In the genomic region with DNA sequence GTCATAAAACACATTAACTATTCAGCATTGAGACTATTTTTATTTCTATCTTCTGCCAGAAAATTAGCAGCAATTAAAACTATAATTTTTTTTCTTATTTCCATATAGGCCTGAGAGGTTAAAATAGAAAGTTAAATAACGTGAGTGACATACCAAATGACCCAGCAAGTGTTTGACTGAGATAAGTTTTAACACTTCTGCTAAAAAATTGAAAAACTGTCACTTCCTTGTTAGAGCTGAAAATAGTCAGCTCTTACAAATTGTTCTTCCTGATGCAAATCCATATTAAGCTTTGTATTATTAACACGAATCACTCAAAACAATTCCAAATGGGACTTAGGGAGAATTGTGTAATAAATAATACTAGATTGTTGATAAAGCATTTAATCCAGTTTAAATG, we compare ENCODE assay signal across 17 cellular contexts. TPM values are rescaled to one million over a fixed set of nuclear protein-coding genes. Genes with fewer than 3 reads are reported as not detected.
"Had no signal": no experiment of that assay in that cellular context is flagged by ENCODE, and none has a peak within 500 bp of the region (broad histone marks: within the 10 kb centered on the region; RNA-seq: fewer than 3 reads in every experiment).

No MANE protein-coding gene starts in this region.

- H3K36me3 ChIP-seq: heart left ventricle, left lung, suprapubic skin had no signal

- H3K27ac ChIP-seq: dorsolateral prefrontal cortex, left lung, suprapubic skin had no signal

- H3K27me3 ChIP-seq: heart left ventricle, left lung, suprapubic skin had no signal

- H3K4me1 ChIP-seq: suprapubic skin had no signal

- H3K4me3 ChIP-seq: dorsolateral prefrontal cortex, heart left ventricle, left lung, suprapubic skin had no signal

- FAIRE-seq: frontal cortex, TTC549 had no signal

- H3K9me3 ChIP-seq: heart left ventricle, left lung, suprapubic skin had no signal

- DNase-seq: activated CD4-positive, alpha-beta T cell treated with anti-CD3 and anti-CD28 coated beads, Interleukin-2, amount 50 U/mL, for 4 hours; activated effector memory CD4-positive, alpha-beta T cell treated with Interleukin-2 at 50 U/mL for 16 hours; activated naive CD8-positive, alpha-beta T cell treated with anti-CD3 and anti-CD28 coated beads for 36 hours; activated T-cell treated with anti-CD3 and anti-CD28 coated beads, Interleukin-2, amount 50 U/mL, for 24 hours; dorsolateral prefrontal cortex; heart left ventricle; islet precursor cell; left lung; stimulated activated CD4-positive, alpha-beta T cell treated with anti-CD3 and anti-CD28 coated beads, Interleukin-4, amount 100 ng/mL, for 1 hour; stimulated activated CD8-positive, alpha-beta memory T cell treated with anti-CD3 and anti-CD28 coated beads, Interleukin-4, amount 100 ng/mL, for 48 hours; stimulated activated naive CD8-positive, alpha-beta T cell treated with anti-CD3 and anti-CD28 coated beads, Interleukin-15, Interleukin-2, amounts not matched to agents 100 U/mL and 50 U/mL, for 24 hours; T-helper 17 cell had no signal

- ATAC-seq: activated CD4-positive, CD25-positive, alpha-beta regulatory T cell treated with anti-CD3 and anti-CD28 coated beads, Interleukin-2, amount 50 U/mL, for 24 hours; heart left ventricle; left lung; stimulated activated naive CD8-positive, alpha-beta T cell treated with anti-CD3 and anti-CD28 coated beads, Interleukin-15, Interleukin-2, amounts not matched to agents 100 U/mL and 50 U/mL, for 24 hours; T-helper 17 cell had no signal

RNA-seq across cellular contexts. Expression of a gene that starts 26.5 kb away (rescaled TPM):
- polyA plus RNA-seq: neural cell had no signal
